In the genomic region with DNA sequence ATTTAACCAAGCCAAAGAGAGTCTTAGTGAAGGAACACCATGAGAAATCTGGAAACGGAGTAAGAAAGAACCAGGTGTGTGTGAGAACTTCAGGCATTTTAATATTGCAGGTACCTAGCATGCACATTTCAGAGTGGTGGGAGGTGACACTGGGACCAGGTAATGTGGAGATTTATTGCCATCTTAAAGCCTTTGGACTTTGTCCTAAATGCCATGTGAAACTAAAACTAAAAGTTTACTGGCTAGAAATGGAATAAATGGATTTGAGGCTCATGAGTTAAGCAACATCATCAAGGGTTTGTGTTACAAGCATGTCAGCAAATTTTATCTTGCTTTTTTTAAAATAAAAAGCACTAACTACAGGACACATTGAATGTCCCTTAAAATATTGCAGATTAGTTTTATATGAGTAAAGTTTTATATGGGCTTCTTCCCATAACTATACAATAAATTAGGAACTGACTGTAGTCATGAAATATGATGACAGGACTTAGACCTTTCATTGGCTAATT, we compare ENCODE assay signal across 27 cellular contexts.
DNase-seq lines count a peak whose midpoint lies in the region; ATAC-seq, FAIRE-seq and TF ChIP-seq lines count a peak whose summit lies in the region.
"Had no signal": no experiment of that assay in that cellular context is flagged by ENCODE, and none has a peak within 500 bp of the region (broad histone marks: within the 10 kb centered on the region; RNA-seq: fewer than 3 reads in every experiment).

No MANE protein-coding gene starts in this region.

- H3K4me1 ChIP-seq in SK-N-SH (ENCODE audit: control insufficient read depth in 1 of 2, insufficient read depth in 2 of 2, low read depth in 1 of 2, low read length in 1 of 2) (no peaks in the 10 kb centered on the region), mucosa of descending colon (ENCODE audit: low read depth) (no peaks in the 10 kb centered on the region), small intestine (ENCODE audit: control insufficient read depth in 2 of 2, insufficient read depth in 1 of 2, low read depth in 1 of 2, low read length in 1 of 2) (no peaks in the 10 kb centered on the region), gastroesophageal sphincter (no peaks in the 10 kb centered on the region)
- H3K4me1 ChIP-seq: A549; BE2C; BLaER1 treated with 17β-estradiol and CSF1 and Interleukin-3, amounts not matched to agents 10 nM and 100 nM; HAP-1 had no signal

- H3K9me2 ChIP-seq in SK-N-SH, result no peaks in the 10 kb centered on the region

- no peak overlapping the region for H3K4me3 ChIP-seq in SK-N-SH (ENCODE audit: low read depth in 2 of 2, low read length in 1 of 2)
- H3K4me3 ChIP-seq in mucosa of descending colon, result no peak overlapping the region
- no peak overlapping the region for H3K4me3 ChIP-seq in small intestine (ENCODE audit: low read depth in 1 of 2, low read length in 2 of 2)
- no peak overlapping the region for H3K4me3 ChIP-seq in gastroesophageal sphincter
- H3K4me3 ChIP-seq: A549; BLaER1 treated with 17β-estradiol and CSF1 and Interleukin-3, amounts not matched to agents 10 nM and 100 nM; GM12878; HAP-1 had no signal

- H3K27me3 ChIP-seq in SK-N-SH (ENCODE audit: insufficient read depth), result no peaks in the 10 kb centered on the region
- H3K27me3 ChIP-seq in small intestine (ENCODE audit: control insufficient read depth in 2 of 2, insufficient read depth in 2 of 2, low read length in 2 of 2), result no peaks in the 10 kb centered on the region
- no peaks in the 10 kb centered on the region for H3K27me3 ChIP-seq in gastroesophageal sphincter
- H3K27me3 ChIP-seq: BE2C; BLaER1 treated with 17β-estradiol and CSF1 and Interleukin-3, amounts not matched to agents 10 nM and 100 nM had no signal

- H3K79me2 ChIP-seq in SK-N-SH (ENCODE audit: insufficient read depth), result no peaks in the 10 kb centered on the region

- TF ChIP-seq RAD21 in SK-N-SH (IDR thresholded peaks at IDR 0.05; ENCODE audit: low read length), result no peak

- no peak overlapping the region for H2AFZ ChIP-seq in SK-N-SH (ENCODE audit: low read depth)

- intact Hi-C loops in left colon (cut with DNase I, micrococcal nuclease), result no loop called here
- intact Hi-C loops in mucosa of descending colon (cut with DNase I, micrococcal nuclease), result no loop called here

- no peaks in the 10 kb centered on the region for H3K36me3 ChIP-seq in SK-N-SH (replicated peaks in 1 of 2; ENCODE audit: control insufficient read depth in 1 of 2, insufficient read depth in 2 of 2, low read length in 1 of 2)
- H3K36me3 ChIP-seq in mucosa of descending colon (ENCODE audit: low read depth), result no peaks in the 10 kb centered on the region
- H3K36me3 ChIP-seq in small intestine (ENCODE audit: control insufficient read depth in 2 of 2, insufficient read depth in 2 of 2, low read length in 2 of 2), result no peaks in the 10 kb centered on the region
- H3K36me3 ChIP-seq in gastroesophageal sphincter, result no peaks in the 10 kb centered on the region
- H3K36me3 ChIP-seq: BE2C; BLaER1 treated with 17β-estradiol and CSF1 and Interleukin-3, amounts not matched to agents 10 nM and 100 nM; HAP-1 had no signal

- DNase-seq in SK-N-SH (no peak), left colon (no peak), mucosa of descending colon (no peak), small intestine (peak; percentile 71), SKM-1 treated with dmso at 0.1 percent for 144 hours (lab: John Stamatoyannopoulos, UW; ENCODE audit: unreplicated experiment) (no peak)
- DNase-seq: 8988T; ACHN; AML-193; BE2C; CD4-positive, alpha-beta T cell; CD8-positive, alpha-beta memory T cell; DMS 273 treated with DMSO at 0.1 percent for 48 hours; DMS79; EL; GDM1; GOT3; HFFc6 had no signal

- no peak overlapping the region for H3K4me2 ChIP-seq in SK-N-SH
- H3K4me2 ChIP-seq: A549; BLaER1 treated with 17β-estradiol and CSF1 and Interleukin-3, amounts not matched to agents 10 nM and 100 nM had no signal

- H3K9me3 ChIP-seq in SK-N-SH, result no peaks in the 10 kb centered on the region
- H3K9me3 ChIP-seq in mucosa of descending colon, result peaks cover under 1% of the 10 kb centered on the region
- H3K9me3 ChIP-seq in small intestine (ENCODE audit: control insufficient read depth, low read depth), result no peaks in the 10 kb centered on the region
- H3K9me3 ChIP-seq in gastroesophageal sphincter, result no peaks in the 10 kb centered on the region
- H3K9me3 ChIP-seq: A549; BE2C; BLaER1 treated with 17β-estradiol and CSF1 and Interleukin-3, amounts not matched to agents 10 nM and 100 nM had no signal

- no peaks in the 10 kb centered on the region for H4K20me1 ChIP-seq in SK-N-SH (ENCODE audit: insufficient read depth)
- H4K20me1 ChIP-seq: BLaER1 treated with 17β-estradiol and CSF1 and Interleukin-3, amounts not matched to agents 10 nM and 100 nM had no signal

- TF ChIP-seq EP300 in SK-N-SH (IDR thresholded peaks at IDR 0.05; ENCODE audit: borderline replicate concordance in 1 of 2, low read depth in 1 of 2, low read length in 1 of 2), result no peak
- TF ChIP-seq EP300 in gastroesophageal sphincter (IDR thresholded peaks at IDR 0.05), result no peak

- no peak for ATAC-seq in SK-N-SH treated with all-trans-retinoic acid at 6 μM for 48 hours
- ATAC-seq in left colon, result peak; percentile 59
- ATAC-seq in mucosa of descending colon, result peak; percentile 75
- no peak for ATAC-seq in GM21526 (IDR thresholded peaks at IDR 0.05; ENCODE audit: low FRiP score, unreplicated experiment)
- no peak for ATAC-seq in gastroesophageal sphincter
- ATAC-seq: A549, GM12878 had no signal

- WGBS in SK-N-SH (ENCODE audit: low lambda C conversion rate), result 9% methylated on average over 1 of the region's 1 CpG
- 8 to 53% (median 26%) methylated on average over 1 of the region's 1 CpG for WGBS in small intestine, 3 donors
- 92 to 100% methylated on average over 1 of the region's 1 CpG for WGBS in gastroesophageal sphincter (ENCODE audit: low coverage in 1 of 2), 2 donors

- TF ChIP-seq CTCF in SK-N-SH (IDR thresholded peaks at IDR 0.05) (no peak), mucosa of descending colon (IDR thresholded peaks at IDR 0.05) (no peak), gastroesophageal sphincter (IDR thresholded peaks at IDR 0.05) (no peak)

- CTCF ChIA-PET in SK-N-SH (lab: Yijun Ruan, JAX), result no interaction called here

- no peaks in the 10 kb centered on the region for H3F3A ChIP-seq in SK-N-SH (replicated peaks; ENCODE audit: insufficient read depth)

- POLR2A ChIA-PET in SK-N-SH (lab: Yijun Ruan, JAX), result no interaction called here

- no peak overlapping the region for H3K27ac ChIP-seq in SK-N-SH (ENCODE audit: low read depth in 2 of 2, low read length in 1 of 2)
- H3K27ac ChIP-seq in small intestine (ENCODE audit: low read depth in 1 of 2, low read length in 1 of 2), result no peak overlapping the region
- H3K27ac ChIP-seq in gastroesophageal sphincter, result no peak overlapping the region
- H3K27ac ChIP-seq: A549; BLaER1 treated with 17β-estradiol and CSF1 and Interleukin-3, amounts not matched to agents 10 nM and 100 nM had no signal

- FAIRE-seq in small intestine (lab: Jason Lieb, UNC), result no peak
- FAIRE-seq: A549, D721Med, GM12878, GM19239, H54 had no signal

- H3K9ac ChIP-seq in SK-N-SH, result no peak overlapping the region
- H3K9ac ChIP-seq: BLaER1 treated with 17β-estradiol and CSF1 and Interleukin-3, amounts not matched to agents 10 nM and 100 nM had no signal

- no peak for TF ChIP-seq POLR2A in gastroesophageal sphincter (IDR thresholded peaks at IDR 0.05)

TF ChIP-seq in SK-N-SH treated with all-trans-retinoic acid at 6 μM for 48 hours, 23 proteins besides CTCF, POLR2A, EP300 and RAD21:
- TF ChIP-seq ISL1 (CRISPR knock-in tag; IDR thresholded peaks at IDR 0.05), result peak; percentile 74
- TF ChIP-seq ZNF8 (CRISPR knock-in tag; IDR thresholded peaks at IDR 0.05), result no peak
TF ChIP-seq in SK-N-SH treated with all-trans-retinoic acid at 6 μM for 48 hours: peak in this region for 1.

TF ChIP-seq in SK-N-SH, 30 proteins besides CTCF, POLR2A, EP300 and RAD21:
- no peak for TF ChIP-seq SMC3 (IDR thresholded peaks at IDR 0.05; ENCODE audit: low read depth, low read length)
- TF ChIP-seq RCOR1 (IDR thresholded peaks at IDR 0.05; ENCODE audit: low read length), result no peak
- TF ChIP-seq, protein P1, sequence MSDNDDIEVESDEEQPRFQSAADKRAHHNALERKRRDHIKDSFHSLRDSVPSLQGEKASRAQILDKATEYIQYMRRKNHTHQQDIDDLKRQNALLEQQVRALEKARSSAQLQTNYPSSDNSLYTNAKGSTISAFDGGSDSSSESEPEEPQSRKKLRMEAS (IDR thresholded peaks at IDR 0.05; ENCODE audit: low read depth), result no peak
- no peak for TF ChIP-seq FOXJ3 (CRISPR knock-in tag; IDR thresholded peaks at IDR 0.05)
- TF ChIP-seq TAF1 (IDR thresholded peaks at IDR 0.05; ENCODE audit: borderline replicate concordance, low read depth, low read length), result no peak
- no peak for TF ChIP-seq TCF12 (IDR thresholded peaks at IDR 0.05)
- TF ChIP-seq NRF1 (IDR thresholded peaks at IDR 0.05; ENCODE audit: low read depth, low read length), result no peak
- no peak for TF ChIP-seq MEF2A (IDR thresholded peaks at IDR 0.05; ENCODE audit: borderline replicate concordance, low read depth)
TF ChIP-seq in SK-N-SH: peak in this region for 0.

Comparison
In these comparisons a context has a peak if more than half of its experiments do, and no peak if none do; other contexts are left out.
1. ATAC-seq: peak in left colon (single experiment) and mucosa of descending colon (single experiment); none in SK-N-SH treated with all-trans-retinoic acid at 6 μM for 48 hours (single experiment), GM21526 (single experiment) and gastroesophageal sphincter (single experiment).